ENCODE assay signal across 16 cellular contexts in the genomic region with DNA sequence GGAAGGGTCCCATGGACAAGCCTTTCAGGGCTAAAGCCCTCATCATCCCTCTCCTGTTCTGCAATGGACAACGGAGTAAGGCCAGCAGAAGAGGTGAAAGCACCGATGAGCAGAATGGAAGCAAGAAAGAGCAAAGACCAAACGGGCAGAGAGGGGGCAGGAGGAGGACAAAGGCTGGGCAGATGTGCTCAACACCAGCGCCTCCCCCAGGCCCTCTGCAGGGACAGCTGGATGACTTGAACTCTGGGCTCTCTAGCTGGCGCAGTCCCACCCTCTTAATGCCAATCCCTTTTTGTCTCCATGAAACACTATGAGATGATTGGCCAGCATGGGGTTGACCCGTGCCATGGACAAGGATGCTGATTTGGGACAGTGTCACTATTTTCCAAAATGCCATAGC. TPM values are rescaled to one million over a fixed set of nuclear protein-coding genes. Genes with fewer than 3 reads are reported as not detected.
"Had no signal": no experiment of that assay in that cellular context is flagged by ENCODE, and none has a peak within 500 bp of the region (broad histone marks: within the 10 kb centered on the region; RNA-seq: fewer than 3 reads in every experiment).

No MANE protein-coding gene starts in this region.

- H3K27ac Mint-ChIP-seq: activated naive CD8-positive, alpha-beta T cell treated with anti-CD3 and anti-CD28 coated beads for 36 hours; memory B cell; T-helper 1 cell treated with Interleukin-12 subunit alpha and Interleukin-12 subunit beta and Interleukin-4 antibody, amounts not matched to agents 30 μg/mL and 1 μg/mL, for 36 hours had no signal

- H3K79me2 ChIP-seq: hepatocyte had no signal

- H3K4me1 ChIP-seq: psoas muscle had no signal

- H3K27me3 Mint-ChIP-seq: activated naive CD8-positive, alpha-beta T cell treated with anti-CD3 and anti-CD28 coated beads for 36 hours; memory B cell had no signal

- ATAC-seq: activated T-cell treated with anti-CD3 and anti-CD28 coated beads, Interleukin-2, amount 50 U/mL, for 4 hours; psoas muscle had no signal

- H2AFZ ChIP-seq: hepatocyte had no signal

- H3K4me2 ChIP-seq: hepatocyte had no signal

- DNase-seq: activated CD4-positive, alpha-beta T cell treated with anti-CD3 and anti-CD28 coated beads, Interleukin-2, amount 50 U/mL, for 48 hours; activated CD4-positive, CD25-positive, alpha-beta regulatory T cell treated with anti-CD3 and anti-CD28 coated beads, Interleukin-2, amount 50 U/mL, for 72 hours; activated gamma-delta T cell treated with Interleukin-2 at 50 U/mL for 16 hours; activated naive CD8-positive, alpha-beta T cell treated with anti-CD3 and anti-CD28 coated beads for 36 hours; activated T-cell treated with anti-CD3 and anti-CD28 coated beads, Interleukin-2, amount 50 U/mL, for 4 hours; kidney; left ventricle myocardium inferior; psoas muscle; transverse colon had no signal

- H3K27ac ChIP-seq: epithelial cell of prostate, left ventricle myocardium inferior, psoas muscle, transverse colon had no signal

- H3K27me3 ChIP-seq: hepatocyte, transverse colon had no signal

- H3K9me3 ChIP-seq: left ventricle myocardium inferior, psoas muscle, transverse colon had no signal

- H3K4me1 Mint-ChIP-seq: activated naive CD8-positive, alpha-beta T cell treated with anti-CD3 and anti-CD28 coated beads for 36 hours had no signal

- H3K9me3 Mint-ChIP-seq: activated naive CD8-positive, alpha-beta T cell treated with anti-CD3 and anti-CD28 coated beads for 36 hours; activated T-cell treated with anti-CD3 and anti-CD28 coated beads, Interleukin-2, amount 50 U/mL, for 4 hours; memory B cell; nephron; T-helper 1 cell treated with Interleukin-12 subunit alpha and Interleukin-12 subunit beta and Interleukin-4 antibody, amounts not matched to agents 30 μg/mL and 1 μg/mL, for 36 hours had no signal

- H3K4me3 Mint-ChIP-seq: activated naive CD8-positive, alpha-beta T cell treated with anti-CD3 and anti-CD28 coated beads for 36 hours; activated T-cell treated with anti-CD3 and anti-CD28 coated beads, Interleukin-2, amount 50 U/mL, for 4 hours; memory B cell; nephron; T-helper 1 cell treated with Interleukin-12 subunit alpha and Interleukin-12 subunit beta and Interleukin-4 antibody, amounts not matched to agents 30 μg/mL and 1 μg/mL, for 36 hours had no signal

- H3K4me3 ChIP-seq: hepatocyte, left ventricle myocardium inferior, psoas muscle, transverse colon had no signal

- FAIRE-seq: colon, kidney, TTC549 had no signal

RNA-seq across cellular contexts. Expression of a gene that starts 59.1 kb away (rescaled TPM):
- total RNA-seq: activated T-cell treated with anti-CD3 and anti-CD28 coated beads, Interleukin-2, amount 50 U/mL, for 4 hours; left ventricle myocardium inferior; psoas muscle had no signal
- polyA plus RNA-seq: hepatocyte had no signal
